ENCODE assay signal across 7 cellular contexts in genomic region chr22:30606455-30607299, GRCh38. TPM values are rescaled to one million over a fixed set of nuclear protein-coding genes. Genes with fewer than 3 reads are reported as not detected.
DNase-seq lines count a peak whose midpoint lies in the region; ATAC-seq and TF ChIP-seq lines count a peak whose summit lies in the region.

Gene TCN2, plus strand, starts transcription at chr22:30607174. Its CDS starts 158 bp downstream, at chr22:30607332.

- H3K4me1 ChIP-seq in HUES64 (ENCODE audit: insufficient read depth, low read length) (peaks cover 37% of the 10 kb centered on the region), RWPE2 (ENCODE audit: insufficient read depth, poor library complexity, severe bottlenecking) (peaks cover 16% of the 10 kb centered on the region), psoas muscle (peaks cover 34% of the 10 kb centered on the region)

- H3K4me3 ChIP-seq in HUES64 (ENCODE audit: low read length) (peak within 1 kb of the TSS; percentile 56), RWPE2 (ENCODE audit: severe bottlenecking) (peak within 1 kb of the TSS; percentile 8), brain microvascular endothelial cell (ENCODE audit: low read depth, low read length) (peak within 1 kb of the TSS; percentile 68), psoas muscle (peak within 1 kb of the TSS; percentile 86)

- DNase-seq in RWPE2 (ENCODE audit: low spot score) (no peak), brain microvascular endothelial cell (peak; percentile 68), hypothalamus (lab: John Stamatoyannopoulos, UW) (peak in 49 of 51 donors; percentile 25 to 85 (median 70)), psoas muscle (peak; percentile 66 to 78)
- DNase-seq in effector CD8-positive, alpha-beta T cell (lab: John Stamatoyannopoulos, UW): no peak

- peak within 1 kb of the TSS; percentile 91 for H3K27ac ChIP-seq in HUES64 (ENCODE audit: low read depth, low read length)
- H3K27ac ChIP-seq in RWPE2 (ENCODE audit: poor library complexity, severe bottlenecking): peak within 1 kb of the TSS; percentile 2
- H3K27ac ChIP-seq in brain microvascular endothelial cell: peak within 1 kb of the TSS; percentile 69
- H3K27ac ChIP-seq in psoas muscle: peak within 1 kb of the TSS; percentile 80

- TF ChIP-seq CTCF in GM12873 (IDR thresholded peaks at IDR 0.05; ENCODE audit: insufficient read depth, low read depth, low read length, missing control alignments): peak; percentile 25
- TF ChIP-seq CTCF in RWPE2 (IDR thresholded peaks at IDR 0.05; ENCODE audit: poor library complexity, severe bottlenecking): no peak
- no peak for TF ChIP-seq CTCF in brain microvascular endothelial cell (IDR thresholded peaks at IDR 0.05; ENCODE audit: low read depth, low read length, missing control alignments)
- TF ChIP-seq CTCF in psoas muscle (IDR thresholded peaks at IDR 0.05): no peak

- in situ Hi-C loops in brain microvascular endothelial cell (cut with HindIII; ENCODE audit: low pct_ligation_motif_present, low sequenced_read_pairs): no loop called here

- WGBS in HUES64: 5% methylated on average over 21 of the region's 24 CpGs
- 1 to 2% (median 2%) methylated on average over 24 of the region's 24 CpGs for WGBS in psoas muscle, 3 donors

- peaks cover 17% of the 10 kb centered on the region for H3K36me3 ChIP-seq in HUES64 (ENCODE audit: insufficient read depth, low read length)
- no peaks in the 10 kb centered on the region for H3K36me3 ChIP-seq in RWPE2 (ENCODE audit: low read depth)
- no peaks in the 10 kb centered on the region for H3K36me3 ChIP-seq in brain microvascular endothelial cell (replicated peaks)
- H3K36me3 ChIP-seq in psoas muscle (ENCODE audit: insufficient read depth in 1 of 2, low read depth in 1 of 2): peaks cover 0 to 7% of the 10 kb centered on the region in 2 donors

- H3K9me3 ChIP-seq in HUES64 (ENCODE audit: insufficient read depth, low read depth, low read length): no peaks in the 10 kb centered on the region
- H3K9me3 ChIP-seq in RWPE2 (ENCODE audit: severe bottlenecking): no peaks in the 10 kb centered on the region
- no peaks in the 10 kb centered on the region for H3K9me3 ChIP-seq in psoas muscle

- peak within 1 kb of the TSS; percentile 68 for H3K9ac ChIP-seq in HUES64 (ENCODE audit: low read depth, low read length)

- H3K27me3 ChIP-seq in HUES64 (ENCODE audit: insufficient read depth, low read length) (no peaks in the 10 kb centered on the region), RWPE2 (ENCODE audit: insufficient read depth, poor library complexity, severe bottlenecking) (no peaks in the 10 kb centered on the region), brain microvascular endothelial cell (replicated peaks) (no peaks in the 10 kb centered on the region), psoas muscle (ENCODE audit: insufficient read depth in 3 of 3, low read length in 2 of 3) (no peaks in the 10 kb centered on the region)

- ATAC-seq in RWPE2 (ENCODE audit: low read depth): peak; percentile 50
- peak; percentile 83 to 93 (median 86) for ATAC-seq in psoas muscle

- intact Hi-C loops in psoas muscle (cut with DNase I): loop anchor here in 1 of 2 donors (10.0 kb wide), 1 partner anchor 182 kb away; the partner anchor contains the start of gene MTFP1

RNA-seq across cellular contexts. Expression of gene TCN2, which starts in this region (rescaled TPM):
- 40.7 TPM for polyA plus RNA-seq in HUES64 (2013, experiment 1 of 2)
- 47.7 TPM for polyA plus RNA-seq in HUES64 (2013, experiment 2 of 2)
- total RNA-seq in psoas muscle: 10 to 100 TPM in 1 of 4 donors, 1 to 10 TPM in 3; 5.5 to 11.7 (median 9.0) TPM
- 1 to 10 TPM; 5.9 to 9.9 (median 7.0) TPM for polyA plus RNA-seq in psoas muscle

Comparison
In these comparisons a context has a peak if more than half of its experiments do, and no peak if none do; other contexts are left out.
1. H3K27ac ChIP-seq: peak in every context shown above with its lines; median percentile 91 in HUES64; 80 in psoas muscle; 69 in brain microvascular endothelial cell; 2 in RWPE2.
2. H3K4me3 ChIP-seq: peak in every context shown above with its lines; median percentile 86 in psoas muscle; 68 in brain microvascular endothelial cell; 56 in HUES64; 8 in RWPE2.
3. DNase-seq: peak in brain microvascular endothelial cell (single experiment), hypothalamus (49 of 51) and psoas muscle (2 of 2); none in RWPE2 (single experiment) and effector CD8-positive, alpha-beta T cell (single experiment).